Comparison of ENCODE assay signal across 18 cellular contexts in genomic region chr7:117364204-117364755, GRCh38. TPM values are rescaled to one million over a fixed set of nuclear protein-coding genes. Genes with fewer than 3 reads are reported as not detected.
"Had no signal": no experiment of that assay in that cellular context is flagged by ENCODE, and none has a peak within 500 bp of the region (broad histone marks: within the 10 kb centered on the region; RNA-seq: fewer than 3 reads in every experiment).

No MANE protein-coding gene starts in this region.

- H3K27ac ChIP-seq: gastroesophageal sphincter, heart left ventricle, pancreas, right lobe of liver had no signal

- DNase-seq: activated B cell treated with CpG ODN at 0.5 μM for 24 hours; activated CD4-positive, alpha-beta memory T cell treated with anti-CD3 and anti-CD28 coated beads for 36 hours; activated CD4-positive, alpha-beta T cell treated with anti-CD3 and anti-CD28 coated beads for 4 hours; activated T-cell treated with anti-CD3 and anti-CD28 coated beads for 4 hours; effector CD8-positive, alpha-beta T cell; heart left ventricle; kidney; pancreas; right lobe of liver; small intestine; stimulated activated CD4-positive, alpha-beta T cell treated with anti-CD3 and anti-CD28 coated beads, Interleukin-4, amount 100 ng/mL, for 4 hours; stimulated activated naive B cell treated with anti-CD40 and anti-IgM and Interleukin-4, amounts not matched to agents 10 μg/mL and 1 μg/mL and 100 μg/mL, for 72 hours had no signal

- FAIRE-seq: small intestine had no signal

- H3K4me3 ChIP-seq: gastroesophageal sphincter, heart left ventricle, pancreas, right lobe of liver had no signal

- H3K27me3 ChIP-seq: gastroesophageal sphincter, heart left ventricle, pancreas, right lobe of liver had no signal

- H3K4me1 ChIP-seq: gastroesophageal sphincter, heart left ventricle, pancreas, right lobe of liver had no signal

- ATAC-seq: esophagus mucosa; gastroesophageal sphincter; heart left ventricle; left lobe of liver; pancreas; right lobe of liver; stimulated activated naive B cell treated with anti-CD40 and anti-IgM and Interleukin-4, amounts not matched to agents 10 μg/mL and 1 μg/mL and 100 μg/mL, for 72 hours had no signal

- H3K36me3 ChIP-seq: gastroesophageal sphincter, heart left ventricle, pancreas, right lobe of liver had no signal

- H3K9me3 ChIP-seq: gastroesophageal sphincter, heart left ventricle, pancreas, right lobe of liver had no signal

RNA-seq across cellular contexts. Expression of gene WNT2, which starts 41.4 kb away (rescaled TPM):
- total RNA-seq: activated B cell treated with CpG ODN at 0.5 μM for 24 hours; activated CD4-positive, alpha-beta memory T cell treated with anti-CD3 and anti-CD28 coated beads for 36 hours; activated T-helper 1 cell treated with anti-CD3 and anti-CD28 coated beads, Interleukin-12 subunit alpha, Interleukin-12 subunit beta, Interleukin-2, Interleukin-4 antibody, amounts not matched to agents 30 ng/mL and 10 ng/mL and 1 ng/mL, durations not matched to agents 14 hours and 24 hours and 36 hours; esophagus mucosa; lung microvascular endothelial cell; neural crest cell had no signal
